ENCODE assay signal across 9 cellular contexts in the genomic region with DNA sequence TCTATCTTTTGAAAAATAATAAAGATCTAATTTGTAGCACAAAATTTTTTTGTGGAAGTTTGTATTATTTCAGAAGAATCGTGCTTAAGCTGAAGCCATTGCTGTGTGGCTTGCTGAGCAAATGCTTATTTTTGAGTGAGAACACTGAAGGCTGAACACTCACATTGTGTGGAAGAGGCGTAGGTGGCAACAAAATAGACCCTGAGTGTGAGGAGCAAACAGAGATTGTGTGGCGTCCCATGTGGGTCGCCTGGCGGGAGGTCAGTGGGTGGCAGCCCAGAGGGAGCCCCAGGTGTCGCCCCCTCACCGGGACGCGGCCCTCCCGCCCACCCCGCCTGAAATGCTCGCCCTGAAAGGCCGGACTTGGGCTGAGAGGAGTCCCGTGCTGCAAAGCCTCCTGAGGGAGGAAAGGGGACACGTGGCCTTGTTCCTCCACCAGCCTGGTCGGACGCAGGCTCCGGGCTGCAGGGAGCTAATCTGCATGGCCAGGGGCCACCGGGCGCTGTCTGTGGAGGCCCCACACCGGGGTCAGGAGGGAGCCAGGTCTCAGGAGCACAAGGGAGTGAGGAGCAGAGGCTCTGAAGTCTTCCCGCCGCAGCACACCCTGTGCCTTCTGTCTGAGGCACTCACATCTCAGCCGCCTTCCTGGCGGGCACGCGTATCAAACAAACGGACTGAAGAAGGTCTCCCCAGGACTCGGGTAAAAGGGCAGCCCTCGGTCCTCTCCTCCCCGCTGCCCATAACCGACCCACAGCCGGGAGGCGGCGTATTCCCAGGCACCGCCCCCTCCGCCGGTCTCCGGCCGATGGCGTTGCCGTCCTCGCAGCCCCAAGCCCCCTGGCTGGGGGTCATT. TPM values are rescaled to one million over a fixed set of nuclear protein-coding genes. Genes with fewer than 3 reads are reported as not detected.
DNase-seq lines count a peak whose midpoint lies in the region; ATAC-seq and TF ChIP-seq lines count a peak whose summit lies in the region.
"Had no signal": no experiment of that assay in that cellular context is flagged by ENCODE, and none has a peak within 500 bp of the region (broad histone marks: within the 10 kb centered on the region; RNA-seq: fewer than 3 reads in every experiment).

No MANE protein-coding gene starts in this region.

- no peak for DNase-seq in AG09309 (ENCODE audit: low read depth)
- DNase-seq in Right ventricle myocardium superior: peak; percentile 47
- no peak for DNase-seq in retinal pigment epithelial cell (ENCODE audit: low read depth)
- DNase-seq in nucleus accumbens (lab: John Stamatoyannopoulos, UW): no peak
- no peak for DNase-seq in G401 (ENCODE audit: low spot score)
- DNase-seq in T1000 (lab: John Stamatoyannopoulos, UW): no peak
- DNase-seq: stimulated activated CD8-positive, alpha-beta memory T cell treated with anti-CD3 and anti-CD28 coated beads, Interleukin-4, amount 100 ng/mL, for 48 hours had no signal

- intact Hi-C loops in Right ventricle myocardium superior (cut with DNase I): no loop called here

- TF ChIP-seq CTCF in AG09309 (IDR thresholded peaks at IDR 0.05; ENCODE audit: control insufficient read depth, insufficient read depth, low read depth, low read length, missing control alignments) (no peak), WI38 (IDR thresholded peaks at IDR 0.05; ENCODE audit: low read depth, low read length) (no peak), retinal pigment epithelial cell (conservative IDR thresholded peaks at IDR 0.05; ENCODE audit: low read depth, low read length) (no peak)

- peak overlapping the region; percentile 21 for H3K4me3 ChIP-seq in AG09309 (ENCODE audit: control insufficient read depth, low read depth, low read length)
- peak overlapping the region; percentile 44 for H3K4me3 ChIP-seq in WI38 (ENCODE audit: low read depth, low read length)
- peak overlapping the region; percentile 34 for H3K4me3 ChIP-seq in retinal pigment epithelial cell (ENCODE audit: low read length)

- ATAC-seq in Right ventricle myocardium superior (ENCODE audit: poor library complexity) (peak; percentile 54), GM21367 (IDR thresholded peaks at IDR 0.05; ENCODE audit: unreplicated experiment) (no peak)

- in situ Hi-C loops in G401 (cut with HindIII; ENCODE audit: low sequenced_read_pairs): no loop called here

RNA-seq across cellular contexts. Expression of gene DDO, which starts 15.9 kb away (rescaled TPM):
- total RNA-seq in Right ventricle myocardium superior: 31.1 TPM
- not detected in 2 replicates for total RNA-seq in G401 (2014; rRNA removed; shearing (Covaris generic))

RNA-seq across cellular contexts. Expression of gene METTL24, which starts 41.3 kb away (rescaled TPM):
- total RNA-seq in Right ventricle myocardium superior: 0.91 TPM
- total RNA-seq in G401 (2014; rRNA removed; shearing (Covaris generic)): 1.8 and 2.6 TPM in 2 replicates

Comparison
In these comparisons a context has a peak if more than half of its experiments do, and no peak if none do; other contexts are left out.
1. RNA of gene DDO, which starts 15.9 kb away (total RNA-seq): 31.1 TPM in Right ventricle myocardium superior (single experiment); not detected in G401; every median in the first group is over 10 times any median in the second.
2. Peak in every context shown above with its lines, with median percentiles within 50 percentile points of each other: H3K4me3 ChIP-seq.